ENCODE assay signal across 1 cellular context in genomic region chr6:32223258-32224235, GRCh38.
TF ChIP-seq lines count a peak whose summit lies in the region.

NOTCH4 (minus strand) TSS chr6:32224067; CDS start chr6:32223928, 139 bp downstream.

TF ChIP-seq in endothelial cell of umbilical vein, 7 proteins besides CTCF, POLR2A, EP300 and RAD21:
- TF ChIP-seq GATA2 (IDR thresholded peaks at IDR 0.05; ENCODE audit: insufficient read depth, insufficient read length, low read depth, low read length) (no peak), MYC (IDR thresholded peaks at IDR 0.05; ENCODE audit: low read depth, low read length) (peak; percentile 7)
TF ChIP-seq in endothelial cell of umbilical vein: peak in this region for 1.
